18 cellular contexts compared by ENCODE assay signal in genomic region chr15:29611057-29611456, GRCh38.
A peak's percentile ranks its signal among the peaks of the same experiment; 100 is the strongest.
DNase-seq lines count a peak whose midpoint lies in the region; ATAC-seq and TF ChIP-seq lines count a peak whose summit lies in the region.
"Had no signal": no experiment of that assay in that cellular context is flagged by ENCODE, and none has a peak within 500 bp of the region (broad histone marks: within the 10 kb centered on the region; RNA-seq: fewer than 3 reads in every experiment).

No MANE protein-coding gene starts in this region.

- peaks cover 46% of the 10 kb centered on the region for H3K4me1 Mint-ChIP-seq in WTC11
- H3K4me1 Mint-ChIP-seq: B cell, CD14-positive monocyte had no signal

- no peaks in the 10 kb centered on the region for H3K9me3 ChIP-seq in iPS DF 6.9 (ENCODE audit: control insufficient read depth, insufficient read depth, low read length)
- H3K9me3 ChIP-seq in gastrocnemius medialis = no peaks in the 10 kb centered on the region
- H3K9me3 ChIP-seq: A549, HAP-1, Peyer's patch had no signal

- H3K27ac Mint-ChIP-seq in WTC11 = no peak overlapping the region
- H3K27ac Mint-ChIP-seq: B cell, CD14-positive monocyte had no signal

- DNase-seq in H7 = peak; percentile 74
- no peak for DNase-seq in WTC11 (ENCODE audit: low spot score)
- DNase-seq in iPS DF 6.9 (ENCODE audit: low read depth, low spot score) = peak; percentile 54
- peak; percentile 6 for DNase-seq in mesenteric fat pad (ENCODE audit: low spot score)
- no peak for DNase-seq in NCI-H524 (lab: John Stamatoyannopoulos, UW)
- no peak for DNase-seq in NCI-H1105 (lab: John Stamatoyannopoulos, UW)
- DNase-seq in dorsolateral prefrontal cortex = no peak
- no peak for DNase-seq in gastrocnemius medialis
- DNase-seq: Karpas-422, NCI-H1417 treated with DMSO at 0.1 percent for 48 hours, NCI-H187, NCI-H446 treated with DMSO at 0.1 percent for 48 hours, Peyer's patch had no signal

- TF ChIP-seq POLR2A in gastrocnemius medialis (IDR thresholded peaks at IDR 0.05) = no peak

- H3K4me3 Mint-ChIP-seq in WTC11 = peak overlapping the region; percentile 1; the same call in 1 of the 2 replicates
- H3K4me3 Mint-ChIP-seq: B cell, CD14-positive monocyte had no signal

- ATAC-seq in WTC11 (peak; percentile 80), gastrocnemius medialis (no peak)
- ATAC-seq: A549, SK-N-SH treated with all-trans-retinoic acid at 6 μM for 48 hours had no signal

- peaks cover 4% of the 10 kb centered on the region; the same call in 1 of the 2 replicates for H3K9me3 Mint-ChIP-seq in WTC11

- peaks cover 6% of the 10 kb centered on the region for H3K27me3 Mint-ChIP-seq in WTC11 (ENCODE audit: low read depth)

- no peaks in the 10 kb centered on the region; the same call in 1 of the 2 replicates for H3K27me3 ChIP-seq in H7 (ENCODE audit: control insufficient read depth, insufficient read depth, low read length)
- H3K27me3 ChIP-seq in iPS DF 6.9 (ENCODE audit: control insufficient read depth, insufficient read depth, low read length) = no peaks in the 10 kb centered on the region
- H3K27me3 ChIP-seq in dorsolateral prefrontal cortex = no peaks in the 10 kb centered on the region
- H3K27me3 ChIP-seq in gastrocnemius medialis = no peaks in the 10 kb centered on the region
- H3K27me3 ChIP-seq: Peyer's patch had no signal

- peaks cover 5% of the 10 kb centered on the region for H3K4me1 ChIP-seq in iPS DF 6.9 (ENCODE audit: control insufficient read depth, insufficient read depth, low read length)
- no peaks in the 10 kb centered on the region for H3K4me1 ChIP-seq in gastrocnemius medialis
- H3K4me1 ChIP-seq: HAP-1, Peyer's patch had no signal

- no peak overlapping the region for H3K4me3 ChIP-seq in H7 (ENCODE audit: insufficient read depth, low read depth, low read length)
- H3K4me3 ChIP-seq in iPS DF 6.9 (ENCODE audit: low read length) = no peak overlapping the region
- H3K4me3 ChIP-seq in dorsolateral prefrontal cortex = no peak overlapping the region
- no peak overlapping the region for H3K4me3 ChIP-seq in gastrocnemius medialis
- H3K4me3 ChIP-seq: A549, HAP-1, Peyer's patch had no signal

- no peak for TF ChIP-seq CTCF in WTC11 (IDR thresholded peaks at IDR 0.05)
- TF ChIP-seq CTCF in dorsolateral prefrontal cortex (IDR thresholded peaks at IDR 0.05 in 54 of 56, conservative IDR thresholded peaks at IDR 0.05 in 2 of 56; ENCODE audit: low read depth in 1 of 56, partially characterized antibody in 56 of 56) = no peak
- no peak for TF ChIP-seq CTCF in gastrocnemius medialis (IDR thresholded peaks at IDR 0.05 in 4 of 5, conservative IDR thresholded peaks at IDR 0.05 in 1 of 5)

- POLR2A ChIA-PET in WTC11 (lab: Charles Lee) = no interaction called here

- intact Hi-C loops in dorsolateral prefrontal cortex (cut with DNase I) (no loop called here), gastrocnemius medialis (cut with DNase I; ENCODE audit: low total_unique reads) (no loop called here)

- CTCF ChIA-PET in WTC11 (lab: Charles Lee) = interaction anchor here (1.0 to 4.4 kb wide), 8 partner anchors 8 to 471 kb away, joined by 3 to 24 read pairs (median 5); no protein-coding TSS in a partner anchor

- H3K36me3 ChIP-seq in H7 (replicated peaks; ENCODE audit: control insufficient read depth, insufficient read depth, low read length) (no peaks in the 10 kb centered on the region), iPS DF 6.9 (ENCODE audit: control insufficient read depth, insufficient read depth, low read length) (no peaks in the 10 kb centered on the region), gastrocnemius medialis (no peaks in the 10 kb centered on the region)
- H3K36me3 ChIP-seq: HAP-1, Peyer's patch had no signal

- no peaks in the 10 kb centered on the region for H3K36me3 Mint-ChIP-seq in WTC11
- H3K36me3 Mint-ChIP-seq: CD14-positive monocyte had no signal

- no CpG with 5 or more reads among the region's 3 CpGs for WGBS in iPS DF 6.9 (ENCODE audit: insufficient coverage, insufficient read length)

- no peak overlapping the region for H3K27ac ChIP-seq in iPS DF 6.9 (ENCODE audit: low read length)
- H3K27ac ChIP-seq in dorsolateral prefrontal cortex = no peak overlapping the region
- H3K27ac ChIP-seq in gastrocnemius medialis = no peak overlapping the region
- H3K27ac ChIP-seq: A549, Peyer's patch had no signal

- in situ Hi-C loops in gastrocnemius medialis (cut with MboI; ENCODE audit: low sequenced_read_pairs in 4 of 4) = no loop called here

TF ChIP-seq in WTC11, 78 proteins besides CTCF, POLR2A, EP300 and RAD21 (continues in another document):
- TF ChIP-seq ZMAT4 (CRISPR knock-in tag; IDR thresholded peaks at IDR 0.05) (no peak), ATF3 (CRISPR knock-in tag; conservative IDR thresholded peaks at IDR 0.05) (no peak), TEAD1 (CRISPR knock-in tag; IDR thresholded peaks at IDR 0.05) (no peak), ERG (CRISPR knock-in tag; IDR thresholded peaks at IDR 0.05) (no peak), E2F5 (CRISPR knock-in tag; IDR thresholded peaks at IDR 0.05) (no peak), ZNF512 (CRISPR knock-in tag; IDR thresholded peaks at IDR 0.05; ENCODE audit: borderline replicate concordance) (no peak), MYBL2 (CRISPR knock-in tag; IDR thresholded peaks at IDR 0.05) (no peak), ZNF232 (CRISPR knock-in tag; IDR thresholded peaks at IDR 0.05) (no peak), USF1 (CRISPR knock-in tag; IDR thresholded peaks at IDR 0.05) (no peak), GRHL2 (CRISPR knock-in tag; IDR thresholded peaks at IDR 0.05; ENCODE audit: insufficient replicate concordance, severe bottlenecking) (no peak), ZNF138 (CRISPR knock-in tag; conservative IDR thresholded peaks at IDR 0.05) (no peak), CBFB (CRISPR knock-in tag; IDR thresholded peaks at IDR 0.05; ENCODE audit: low read depth) (no peak), JAZF1 (CRISPR knock-in tag; IDR thresholded peaks at IDR 0.05) (no peak), E2F4 (CRISPR knock-in tag; IDR thresholded peaks at IDR 0.05; ENCODE audit: borderline replicate concordance, low read depth) (no peak)

Comparison
In these comparisons a context has a peak if more than half of its experiments do, and no peak if none do; other contexts are left out.
1. DNase-seq: peak in H7 (single experiment), iPS DF 6.9 (single experiment) and mesenteric fat pad (single experiment); none in WTC11 (single experiment), NCI-H524 (0 of 2), NCI-H1105 (single experiment), dorsolateral prefrontal cortex (0 of 10) and gastrocnemius medialis (0 of 2).